Comparison of ENCODE assay signal across 7 cellular contexts in genomic region chr13:110932588-110932987, GRCh38.
"Had no signal": no experiment of that assay in that cellular context is flagged by ENCODE, and none has a peak within 500 bp of the region (broad histone marks: within the 10 kb centered on the region; RNA-seq: fewer than 3 reads in every experiment).

No MANE protein-coding gene starts in this region.

- DNase-seq: GOT3, H9, HCEC 1CT, HFFc6, KG1 had no signal

- FAIRE-seq: HepG2 had no signal

- ATAC-seq: HepG2 had no signal

- H3K27ac ChIP-seq: HL-60 had no signal
